ENCODE assay signal across 10 cellular contexts in the genomic region with DNA sequence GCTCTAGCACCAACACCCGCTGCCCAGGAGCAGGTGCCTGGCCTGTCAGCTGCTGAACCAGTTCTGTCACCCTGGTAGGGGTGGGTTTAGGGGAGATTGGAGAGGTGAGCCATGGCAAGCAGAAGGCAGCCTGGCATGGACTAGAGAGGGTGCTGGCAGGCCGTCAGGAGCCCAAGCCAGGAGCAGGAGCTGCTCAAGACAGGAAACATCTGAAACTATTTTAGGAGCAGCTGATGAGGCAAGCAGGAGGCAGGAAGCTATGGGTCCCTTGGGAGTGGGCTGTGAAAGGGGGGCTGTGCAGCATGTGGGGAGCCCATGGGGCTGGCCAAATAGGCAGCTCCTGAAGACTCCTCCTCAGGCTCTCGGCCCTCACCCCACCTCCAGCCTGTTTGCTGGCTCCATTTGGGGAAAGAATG. TPM values are rescaled to one million over a fixed set of nuclear protein-coding genes. Genes with fewer than 3 reads are reported as not detected.
A peak's percentile ranks its signal among the peaks of the same experiment; 100 is the strongest.
DNase-seq lines count a peak whose midpoint lies in the region; ATAC-seq and TF ChIP-seq lines count a peak whose summit lies in the region.
"Had no signal": no experiment of that assay in that cellular context is flagged by ENCODE, and none has a peak within 500 bp of the region (broad histone marks: within the 10 kb centered on the region; RNA-seq: fewer than 3 reads in every experiment).

No MANE protein-coding gene starts in this region.

- DNase-seq in G401 (ENCODE audit: low spot score) (peak; percentile 79), NCI-H526 treated with DMSO at 0.1 percent for 48 hours (lab: John Stamatoyannopoulos, UW) (peak; percentile 3), coronary artery (ENCODE audit: low spot score) (peak; percentile 96), midbrain (lab: John Stamatoyannopoulos, UW) (peak; percentile 21), aorta (peak; percentile 93)

- peak overlapping the region; percentile 89 to 98 for H3K27ac ChIP-seq in coronary artery
- H3K27ac ChIP-seq in aorta (ENCODE audit: low read depth in 1 of 2, low read length in 2 of 2) = peak overlapping the region; percentile 50 to 84

- peaks cover 0 to 1% of the 10 kb centered on the region in 2 donors for H3K36me3 ChIP-seq in aorta (ENCODE audit: control insufficient read depth in 1 of 2, insufficient read depth in 2 of 2, low read length in 1 of 2)

- no peak for TF ChIP-seq CTCF in coronary artery (IDR thresholded peaks at IDR 0.05)

- no peaks in the 10 kb centered on the region for H3K9me3 ChIP-seq in aorta (ENCODE audit: control insufficient read depth, low read length)

- in situ Hi-C loops in G401 (cut with HindIII; ENCODE audit: low sequenced_read_pairs) = no loop called here

- H3K27me3 ChIP-seq in aorta (ENCODE audit: control insufficient read depth in 1 of 2, insufficient read depth in 2 of 2, low read length in 1 of 2) = no peaks in the 10 kb centered on the region

- peak overlapping the region; percentile 93 for H3K4me3 ChIP-seq in coronary artery
- no peak overlapping the region for H3K4me3 ChIP-seq in aorta (ENCODE audit: low read length in 2 of 2)

- intact Hi-C loops in aorta (cut with DNase I) = no loop called here

- H3K4me1 ChIP-seq in aorta (ENCODE audit: control insufficient read depth in 1 of 2, insufficient read depth in 2 of 2, low read length in 2 of 2) = no peaks in the 10 kb centered on the region

- ATAC-seq in aorta (ENCODE audit: low FRiP score) (peak; percentile 63), HG03025 (IDR thresholded peaks at IDR 0.05; ENCODE audit: low FRiP score, unreplicated experiment) (no peak), HG03565 (IDR thresholded peaks at IDR 0.05; ENCODE audit: unreplicated experiment) (no peak), GM18519 (IDR thresholded peaks at IDR 0.05; ENCODE audit: low FRiP score, unreplicated experiment) (no peak)

- 2 to 5% methylated on average over 3 of the region's 3 CpGs for WGBS in aorta, 2 donors

RNA-seq across cellular contexts. Expression of a gene that starts 2.3 kb away (rescaled TPM):
- 0.68 and 5.2 TPM in 2 replicates for total RNA-seq in G401 (2014; rRNA removed; shearing (Covaris generic))
- total RNA-seq in aorta = 1 to 10 TPM; 5.5 to 8.8 TPM
- 10 to 100 TPM; 12.1 to 12.2 TPM for polyA plus RNA-seq in aorta

RNA-seq across cellular contexts. Expression of a gene that starts 5.7 kb away (rescaled TPM):
- not detected in 2 replicates for total RNA-seq in G401 (2014; rRNA removed; shearing (Covaris generic))
- 1 to 10 TPM in 1 of 2 donors, under 1 TPM in 1; 0.26 to 1.1 TPM for total RNA-seq in aorta
- polyA plus RNA-seq in aorta = 1 to 10 TPM in 1 of 2 donors, not detected in 1; 5.0 TPM
- total RNA-seq: M059J had no signal
- polyA plus RNA-seq: neural cell had no signal

RNA-seq across cellular contexts. Expression of a gene that starts 8.4 kb away (rescaled TPM):
- total RNA-seq in G401 (2014; rRNA removed; shearing (Covaris generic)) = 0.14 and 0.49 TPM in 2 replicates
- 100 to 1,000 TPM in 1 of 2 donors, 10 to 100 TPM in 1; 45.2 to 102 TPM for total RNA-seq in aorta
- polyA plus RNA-seq in aorta = 100 to 1,000 TPM in 1 of 2 donors, 10 to 100 TPM in 1; 34.7 to 199 TPM

RNA-seq across cellular contexts. Expression of a gene that starts 19.0 kb away (rescaled TPM):
- 33.2 and 42.5 TPM in 2 replicates for total RNA-seq in G401 (2014; rRNA removed; shearing (Covaris generic))
- 10 to 100 TPM; 36.5 to 40.2 TPM for total RNA-seq in aorta
- 10 to 100 TPM in 1 of 2 donors, 1 to 10 TPM in 1; 9.4 to 19.5 TPM for polyA plus RNA-seq in aorta

RNA-seq across cellular contexts. Expression of a gene that starts 51.0 kb away (rescaled TPM):
- 7.2 and 20.4 TPM in 2 replicates for total RNA-seq in G401 (2014; rRNA removed; shearing (Covaris generic))
- total RNA-seq in aorta = 1 to 10 TPM in 1 of 2 donors, under 1 TPM in 1; 0.94 to 2.6 TPM
- polyA plus RNA-seq in aorta = 1 to 10 TPM in 1 of 2 donors, under 1 TPM in 1; 0.63 to 3.1 TPM

Comparison
In these comparisons a context has a peak if more than half of its experiments do, and no peak if none do; other contexts are left out.
1. DNase-seq: peak in every context shown above with its lines; median percentile 96 in coronary artery; 93 in aorta; 79 in G401; 21 in midbrain; 3 in NCI-H526 treated with DMSO at 0.1 percent for 48 hours.
2. RNA of a gene that starts 8.4 kb away (total RNA-seq): 45.2 to 102 TPM in aorta; 0.14 to 0.49 TPM in G401; every median in the first group is over 10 times any median in the second.